In genomic region chr12:122079038-122079531, GRCh38 we compare ENCODE assay signal across 7 cellular contexts. TPM values are rescaled to one million over a fixed set of nuclear protein-coding genes. Genes with fewer than 3 reads are reported as not detected.
DNase-seq lines count a peak whose midpoint lies in the region; ATAC-seq, FAIRE-seq and TF ChIP-seq lines count a peak whose summit lies in the region.

No MANE protein-coding gene starts in this region.

- DNase-seq in GM12891 (ENCODE audit: insufficient read length, low spot score), result no peak
- no peak for DNase-seq in LNCaP clone FGC (ENCODE audit: low read depth)
- peak; percentile 32 for DNase-seq in activated naive CD4-positive, alpha-beta T cell treated with anti-CD3 and anti-CD28 coated beads for 36 hours
- DNase-seq in right cardiac atrium, result peak in 2 of 3 donors; percentile 72
- peak; percentile 40 to 77 for DNase-seq in gastrocnemius medialis
- no peak for DNase-seq in 8988T
- no peak for DNase-seq in SW480 (ENCODE audit: low spot score)

- peak overlapping the region; percentile 85 for H3K4me3 Mint-ChIP-seq in activated naive CD4-positive, alpha-beta T cell treated with anti-CD3 and anti-CD28 coated beads for 36 hours

- no peaks in the 10 kb centered on the region for H3K27me3 ChIP-seq in right cardiac atrium (ENCODE audit: control insufficient read depth, insufficient read depth)
- no peaks in the 10 kb centered on the region for H3K27me3 ChIP-seq in gastrocnemius medialis

- intact Hi-C loops in activated naive CD4-positive, alpha-beta T cell treated with anti-CD3 and anti-CD28 coated beads for 36 hours (cut with micrococcal nuclease), result loop anchor here (2.0 to 5.0 kb wide), 3 partner anchors 24 to 452 kb away; partner anchors contain the start of gene ORAI1
- intact Hi-C loops in right cardiac atrium (cut with DNase I), result no loop called here
- intact Hi-C loops in gastrocnemius medialis (cut with DNase I; ENCODE audit: low total_unique reads), result loop anchor here (2.0 to 10.0 kb wide), 3 partner anchors 20 to 364 kb away; partner anchors contain the start of gene TMEM120B

- H3K27me3 Mint-ChIP-seq in activated naive CD4-positive, alpha-beta T cell treated with anti-CD3 and anti-CD28 coated beads for 36 hours (ENCODE audit: low read depth), result no peaks in the 10 kb centered on the region

- H3K27ac ChIP-seq in right cardiac atrium (ENCODE audit: low read length) (peak overlapping the region; percentile 86), gastrocnemius medialis (peak overlapping the region; percentile 91 to 97 (median 96))

- peaks cover 8% of the 10 kb centered on the region for H3K4me1 ChIP-seq in right cardiac atrium (ENCODE audit: control insufficient read depth, insufficient read depth, low read length)
- H3K4me1 ChIP-seq in gastrocnemius medialis, result peaks cover 47 to 49% of the 10 kb centered on the region in 2 donors

- H3K9me3 ChIP-seq in right cardiac atrium (ENCODE audit: control insufficient read depth, low read length) (no peaks in the 10 kb centered on the region), gastrocnemius medialis (no peaks in the 10 kb centered on the region)

- TF ChIP-seq CTCF in LNCaP clone FGC (IDR thresholded peaks at IDR 0.05; ENCODE audit: control insufficient read depth, extremely low read depth, insufficient read depth), result no peak
- no peak for TF ChIP-seq CTCF in gastrocnemius medialis (IDR thresholded peaks at IDR 0.05 in 4 of 5, conservative IDR thresholded peaks at IDR 0.05 in 1 of 5)

- no peak for TF ChIP-seq POLR2A in GM12891 (IDR thresholded peaks at IDR 0.05; ENCODE audit: low read depth, low read length)
- TF ChIP-seq POLR2A in gastrocnemius medialis (IDR thresholded peaks at IDR 0.05), result no peak

- FAIRE-seq in GM12891 (lab: Jason Lieb, UNC), result peak; percentile 52

- in situ Hi-C loops in gastrocnemius medialis (cut with MboI; ENCODE audit: low sequenced_read_pairs in 4 of 4), result no loop called here

- peaks cover 5% of the 10 kb centered on the region for H3K36me3 Mint-ChIP-seq in activated naive CD4-positive, alpha-beta T cell treated with anti-CD3 and anti-CD28 coated beads for 36 hours (ENCODE audit: low read depth)

- H3K4me1 Mint-ChIP-seq in activated naive CD4-positive, alpha-beta T cell treated with anti-CD3 and anti-CD28 coated beads for 36 hours (ENCODE audit: low read depth), result peaks cover 54% of the 10 kb centered on the region

- CTCF ChIA-PET in activated naive CD4-positive, alpha-beta T cell treated with anti-CD3 and anti-CD28 coated beads for 36 hours (lab: Charles Lee), result interaction anchor here (1.5 kb wide), 1 partner anchor 44 kb away, joined by 7 read pairs; no protein-coding TSS in a partner anchor

- WGBS in right cardiac atrium, result under 1% methylated on average over 37 of the region's 37 CpGs

- H3K4me3 ChIP-seq in LNCaP clone FGC (ENCODE audit: low read depth, low read length), result peak overlapping the region; percentile 77
- H3K4me3 ChIP-seq in right cardiac atrium (ENCODE audit: low read length), result peak overlapping the region; percentile 81
- peak overlapping the region; percentile 65 to 86 (median 76) for H3K4me3 ChIP-seq in gastrocnemius medialis

- peaks cover 0 to under 1% of the 10 kb centered on the region in 2 donors for H3K36me3 ChIP-seq in gastrocnemius medialis

- ATAC-seq in right cardiac atrium (no peak), gastrocnemius medialis (peak; percentile 34 to 49)

- no peaks in the 10 kb centered on the region for H3K9me3 Mint-ChIP-seq in activated naive CD4-positive, alpha-beta T cell treated with anti-CD3 and anti-CD28 coated beads for 36 hours

- H3K27ac Mint-ChIP-seq in activated naive CD4-positive, alpha-beta T cell treated with anti-CD3 and anti-CD28 coated beads for 36 hours, result peak overlapping the region; percentile 51

TF ChIP-seq in GM12891, 5 proteins besides CTCF, POLR2A, EP300 and RAD21:
- no peak for TF ChIP-seq POLR2AphosphoS5 (IDR thresholded peaks at IDR 0.05; ENCODE audit: low read depth, low read length)
- no peak for TF ChIP-seq TAF1 (IDR thresholded peaks at IDR 0.05; ENCODE audit: low read depth, low read length)
- TF ChIP-seq PAX5 (IDR thresholded peaks at IDR 0.05; ENCODE audit: insufficient read depth, low read length, severe bottlenecking), result no peak
- no peak for TF ChIP-seq POU2F2 (IDR thresholded peaks at IDR 0.05; ENCODE audit: low read depth, low read length)
- no peak for TF ChIP-seq SPI1 (IDR thresholded peaks at IDR 0.05; ENCODE audit: low read depth, low read length)

RNA-seq across cellular contexts. Expression of gene MLXIP, which starts 0.5 kb away (rescaled TPM):
- 4.6 TPM for polyA plus RNA-seq in GM12891 (2012; ENCODE audit: low read depth, missing spikeins)
- total RNA-seq in activated naive CD4-positive, alpha-beta T cell treated with anti-CD3 and anti-CD28 coated beads for 36 hours, result 10 to 100 TPM; 18.8 to 22.0 TPM
- total RNA-seq in right cardiac atrium (10 to 100 TPM; 28.8 to 36.0 (median 33.9) TPM), gastrocnemius medialis (10 to 100 TPM; 36.6 to 89.4 (median 79.7) TPM)
- 26.4 TPM for polyA plus RNA-seq in right cardiac atrium

RNA-seq across cellular contexts. Expression of gene BCL7A, which starts 57.4 kb away (rescaled TPM):
- 5.2 TPM for polyA plus RNA-seq in GM12891 (2012; ENCODE audit: low read depth, missing spikeins)
- total RNA-seq in activated naive CD4-positive, alpha-beta T cell treated with anti-CD3 and anti-CD28 coated beads for 36 hours, result 1 to 10 TPM; 6.1 to 6.2 TPM
- total RNA-seq in right cardiac atrium (10 to 100 TPM in 3 of 4 donors, 1 to 10 TPM in 1; 9.5 to 13.2 (median 11.8) TPM), gastrocnemius medialis (10 to 100 TPM in 3 of 4 donors, 1 to 10 TPM in 1; 9.8 to 23.5 (median 13.7) TPM)
- polyA plus RNA-seq in right cardiac atrium, result 6.7 TPM

Comparison
In these comparisons a context has a peak if more than half of its experiments do, and no peak if none do; other contexts are left out.
1. DNase-seq: peak in activated naive CD4-positive, alpha-beta T cell treated with anti-CD3 and anti-CD28 coated beads for 36 hours (single experiment), right cardiac atrium (2 of 3) and gastrocnemius medialis (2 of 2); none in GM12891 (single experiment), LNCaP clone FGC (single experiment), 8988T (single experiment) and SW480 (single experiment).
2. ATAC-seq: peak in gastrocnemius medialis (2 of 2); none in right cardiac atrium (0 of 2).
3. intact Hi-C loops: an anchor here in activated naive CD4-positive, alpha-beta T cell treated with anti-CD3 and anti-CD28 coated beads for 36 hours (2.0 to 5.0 kb wide) and gastrocnemius medialis (2.0 to 10.0 kb wide); none called in right cardiac atrium.
4. Peak in every context shown above with its lines, with median percentiles within 50 percentile points of each other: H3K4me3 ChIP-seq.